Comparison of ENCODE assay signal across 7 cellular contexts in genomic region chr9:5438301-5439162, GRCh38. TPM values are rescaled to one million over a fixed set of nuclear protein-coding genes. Genes with fewer than 3 reads are reported as not detected.
A peak's percentile ranks its signal among the peaks of the same experiment; 100 is the strongest.
DNase-seq lines count a peak whose midpoint lies in the region; ATAC-seq and TF ChIP-seq lines count a peak whose summit lies in the region.

No MANE protein-coding gene starts in this region.

- peaks cover 14% of the 10 kb centered on the region for H3K36me3 Mint-ChIP-seq in mesothelial cell of epicardium

- WGBS in SK-N-SH (ENCODE audit: low lambda C conversion rate) = 85% methylated on average over 21 of the region's 21 CpGs

- peaks cover 6% of the 10 kb centered on the region; the same call in 1 of the 2 replicates for H3K79me2 ChIP-seq in SK-N-SH (ENCODE audit: insufficient read depth)

- peaks cover 30% of the 10 kb centered on the region for H3F3A ChIP-seq in SK-N-SH (replicated peaks; ENCODE audit: insufficient read depth)

- H3K9me3 Mint-ChIP-seq in mesothelial cell of epicardium = peaks cover 4% of the 10 kb centered on the region

- no peak for TF ChIP-seq EP300 in SK-N-SH (IDR thresholded peaks at IDR 0.05; ENCODE audit: borderline replicate concordance in 1 of 2, low read depth in 1 of 2, low read length in 1 of 2)

- H3K4me1 Mint-ChIP-seq in mesothelial cell of epicardium = peaks cover 19% of the 10 kb centered on the region

- peak overlapping the region; percentile 96 for H2AFZ ChIP-seq in SK-N-SH (ENCODE audit: low read depth)

- H3K4me2 ChIP-seq in SK-N-SH = peak overlapping the region; percentile 83

- ATAC-seq in GM18873 (IDR thresholded peaks at IDR 0.05; ENCODE audit: low FRiP score, unreplicated experiment) = peak; percentile 42
- peak; percentile 68 for ATAC-seq in HG02885 (IDR thresholded peaks at IDR 0.05; ENCODE audit: poor library complexity, unreplicated experiment)
- no peak for ATAC-seq in thoracic aorta (ENCODE audit: insufficient number of reproducible peaks, low FRiP score, low read depth)

- H3K4me1 ChIP-seq in SK-N-SH (ENCODE audit: control insufficient read depth in 1 of 2, insufficient read depth in 2 of 2, low read depth in 1 of 2, low read length in 1 of 2) = peaks cover 6 to 15% of the 10 kb centered on the region in 2 experiments
- peaks cover 12 to 21% of the 10 kb centered on the region in 2 donors for H3K4me1 ChIP-seq in thoracic aorta (ENCODE audit: control insufficient read depth in 1 of 2, low read depth in 2 of 2)

- H3K27ac Mint-ChIP-seq in mesothelial cell of epicardium = peak overlapping the region; percentile 98

- H3K9me2 ChIP-seq in SK-N-SH = no peaks in the 10 kb centered on the region

- H3K27me3 ChIP-seq in SK-N-SH (ENCODE audit: insufficient read depth) (no peaks in the 10 kb centered on the region), thoracic aorta (replicated peaks; ENCODE audit: insufficient read depth) (no peaks in the 10 kb centered on the region)

- DNase-seq in SK-N-SH = no peak
- DNase-seq in central memory CD4-positive, alpha-beta T cell = peak; percentile 66
- no peak for DNase-seq in mesothelial cell of epicardium (ENCODE audit: low spot score in 2 of 2, unreplicated experiment in 2 of 2)
- DNase-seq in thoracic aorta (ENCODE audit: low spot score) = no peak
- no peak for DNase-seq in SIG-M5 treated with dmso at 0.1 percent for 504 hours (lab: John Stamatoyannopoulos, UW; ENCODE audit: unreplicated experiment)

- peaks cover 10% of the 10 kb centered on the region in 2 experiments for H3K36me3 ChIP-seq in SK-N-SH (replicated peaks in 1 of 2; ENCODE audit: control insufficient read depth in 1 of 2, insufficient read depth in 2 of 2, low read length in 1 of 2)
- H3K36me3 ChIP-seq in thoracic aorta = no peaks in the 10 kb centered on the region

- no peaks in the 10 kb centered on the region for H3K9me3 ChIP-seq in SK-N-SH
- no peaks in the 10 kb centered on the region for H3K9me3 ChIP-seq in thoracic aorta

- H3K9ac ChIP-seq in SK-N-SH = peak overlapping the region; percentile 92

- POLR2A ChIA-PET in SK-N-SH (lab: Yijun Ruan, JAX) = interaction anchor here (0.9 to 1.2 kb wide), 4 partner anchors 12 to 247 kb away, joined by 3 to 4 read pairs (median 4); partner anchors contain the start of gene CD274

- CTCF ChIA-PET in SK-N-SH (lab: Yijun Ruan, JAX) = interaction anchor here (1.1 to 6.1 kb wide), 6 partner anchors 11 to 253 kb away, joined by 3 to 71 read pairs (median 9); partner anchors contain the start of genes CD274 and INSL6

- TF ChIP-seq RAD21 in SK-N-SH (IDR thresholded peaks at IDR 0.05; ENCODE audit: low read length) = no peak

- peak overlapping the region; percentile 85 to 86 for H3K4me3 ChIP-seq in SK-N-SH (ENCODE audit: low read depth in 2 of 2, low read length in 1 of 2)
- H3K4me3 ChIP-seq in thoracic aorta = peak overlapping the region; percentile 83

- H3K27ac ChIP-seq in SK-N-SH (ENCODE audit: low read depth in 2 of 2, low read length in 1 of 2) (peak overlapping the region; percentile 77 to 90), thoracic aorta (peak overlapping the region; percentile 90 to 92)

- no peaks in the 10 kb centered on the region for H4K20me1 ChIP-seq in SK-N-SH (ENCODE audit: insufficient read depth)

- TF ChIP-seq CTCF in SK-N-SH (IDR thresholded peaks at IDR 0.05) (no peak), mesothelial cell of epicardium (IDR thresholded peaks at IDR 0.05; ENCODE audit: unreplicated experiment) (no peak), thoracic aorta (IDR thresholded peaks at IDR 0.05) (no peak)

- H3K27me3 Mint-ChIP-seq in mesothelial cell of epicardium (ENCODE audit: low read depth) = no peaks in the 10 kb centered on the region

- H3K4me3 Mint-ChIP-seq in mesothelial cell of epicardium = peak overlapping the region; percentile 91

TF ChIP-seq in SK-N-SH, 30 proteins besides CTCF, POLR2A, EP300 and RAD21:
- TF ChIP-seq TAF1 (IDR thresholded peaks at IDR 0.05; ENCODE audit: borderline replicate concordance, low read depth, low read length) = no peak
- TF ChIP-seq POLR2AphosphoS5 (IDR thresholded peaks at IDR 0.05; ENCODE audit: low read depth, low read length) = no peak
- TF ChIP-seq PBX3 (IDR thresholded peaks at IDR 0.05) = no peak
- no peak for TF ChIP-seq TCF12 (IDR thresholded peaks at IDR 0.05)
- TF ChIP-seq TEAD4 (IDR thresholded peaks at IDR 0.05; ENCODE audit: borderline replicate concordance, insufficient read depth) = no peak
- no peak for TF ChIP-seq MAX (IDR thresholded peaks at IDR 0.05; ENCODE audit: low read depth)
- TF ChIP-seq FOSL2 (IDR thresholded peaks at IDR 0.05; ENCODE audit: borderline replicate concordance, low read depth) = no peak
- TF ChIP-seq ELF1 (IDR thresholded peaks at IDR 0.05) = no peak
- TF ChIP-seq JUND (IDR thresholded peaks at IDR 0.05) = no peak
- no peak for TF ChIP-seq GABPA (IDR thresholded peaks at IDR 0.05; ENCODE audit: low read depth)
- no peak for TF ChIP-seq RCOR1 (IDR thresholded peaks at IDR 0.05; ENCODE audit: low read length)
- TF ChIP-seq RXRA (IDR thresholded peaks at IDR 0.05; ENCODE audit: borderline replicate concordance, low read depth) = no peak
- no peak for TF ChIP-seq FOXM1 (IDR thresholded peaks at IDR 0.05; ENCODE audit: low read depth)
- no peak for TF ChIP-seq NFIC (IDR thresholded peaks at IDR 0.05; ENCODE audit: borderline replicate concordance)
TF ChIP-seq in SK-N-SH: peak in this region for 0.

RNA-seq across cellular contexts. Expression of gene PLGRKT, which starts 0.8 kb away (rescaled TPM):
- polyA plus RNA-seq in SK-N-SH (2012; rRNA removed) = 11.4 and 13.1 TPM in 2 replicates
- 19.4 and 23.2 TPM in 2 replicates for polyA plus RNA-seq in SK-N-SH (2012; cell fraction: cytosol; rRNA removed)
- 3.1 and 5.8 TPM in 2 replicates for polyA plus RNA-seq in SK-N-SH (2012; cell fraction: nucleus; rRNA removed)
- total RNA-seq in mesothelial cell of epicardium (18.2 to 21.7 TPM (median 19.6 TPM) in 3 replicates), thoracic aorta (1 to 10 TPM; 6.0 to 8.8 TPM)

RNA-seq across cellular contexts. Expression of gene CD274, which starts 11.8 kb away (rescaled TPM):
- polyA plus RNA-seq in SK-N-SH (2012; rRNA removed) = 25.8 and 30.9 TPM in 2 replicates
- polyA plus RNA-seq in SK-N-SH (2012; cell fraction: cytosol; rRNA removed) = 28.2 and 30.3 TPM in 2 replicates
- polyA plus RNA-seq in SK-N-SH (2012; cell fraction: nucleus; rRNA removed) = 24.6 and 47.3 TPM in 2 replicates
- 0.20 to 0.38 TPM (median 0.29 TPM) in 3 replicates for total RNA-seq in mesothelial cell of epicardium
- 1 to 10 TPM; 2.2 to 7.3 TPM for total RNA-seq in thoracic aorta
